Comparison of ENCODE assay signal across 8 cellular contexts in genomic region chr2:62660087-62660486, GRCh38. TPM values are rescaled to one million over a fixed set of nuclear protein-coding genes. Genes with fewer than 3 reads are reported as not detected.
DNase-seq lines count a peak whose midpoint lies in the region; ATAC-seq, FAIRE-seq and TF ChIP-seq lines count a peak whose summit lies in the region.

No MANE protein-coding gene starts in this region.

- POLR2A ChIA-PET in SK-N-SH (lab: Yijun Ruan, JAX), result no interaction called here
- POLR2A ChIA-PET in GM12878 (lab: Charles Lee), result interaction anchor here (1.3 kb wide), 1 partner anchor 53 kb away, joined by 3 read pairs; no protein-coding TSS in a partner anchor

- H3K27me3 ChIP-seq in SK-N-SH (ENCODE audit: insufficient read depth) (no peaks in the 10 kb centered on the region), GM12878 (replicated peaks in 1 of 2; ENCODE audit: control insufficient read depth in 2 of 2, insufficient read depth in 2 of 2, low read length in 1 of 2) (no peaks in the 10 kb centered on the region), vagina (no peaks in the 10 kb centered on the region)

- in situ Hi-C loops in GM12878 (cut with MboI), result no loop called here

- TF ChIP-seq POLR2A in GM12878 (IDR thresholded peaks at IDR 0.05; ENCODE audit: low read depth, low read length) (no peak), vagina (IDR thresholded peaks at IDR 0.05) (no peak)

- RAD21 ChIA-PET in GM12878 (lab: Charles Lee; ENCODE audit: unreplicated experiment), result interaction anchor here (0.6 to 1.1 kb wide), 5 partner anchors 45 to 86 kb away, joined by 3 to 4 read pairs (median 3); no protein-coding TSS in a partner anchor

- intact Hi-C loops in GM12878 (cut with micrococcal nuclease; ENCODE audit: unreplicated experiment) (loop anchor here (2.0 kb wide), 1 partner anchor 45 kb away; the partner anchor contains the start of gene EHBP1), vagina (cut with DNase I) (no loop called here)

- H3K4me3 ChIP-seq in SK-N-SH (ENCODE audit: low read depth in 2 of 2, low read length in 1 of 2) (no peak overlapping the region), GM12878 (no peak overlapping the region), vagina (no peak overlapping the region)

- H3K9me3 ChIP-seq in SK-N-SH (no peaks in the 10 kb centered on the region), GM12878 (replicated peaks; ENCODE audit: control insufficient read depth, insufficient read depth, low read length) (no peaks in the 10 kb centered on the region), vagina (no peaks in the 10 kb centered on the region)

- peak overlapping the region; percentile 54 to 74; a peak in 3 of 4 replicates for H3K27ac ChIP-seq in SK-N-SH (ENCODE audit: low read depth in 2 of 2, low read length in 1 of 2)
- peak overlapping the region; percentile 62 for H3K27ac ChIP-seq in GM12878 (ENCODE audit: control insufficient read depth, insufficient read depth)
- peak overlapping the region; percentile 2 for H3K27ac ChIP-seq in vagina

- TF ChIP-seq CTCF in SK-N-SH (IDR thresholded peaks at IDR 0.05) (no peak), GM12878 (IDR thresholded peaks at IDR 0.05 in 2 of 3, conservative IDR thresholded peaks at IDR 0.05 in 1 of 3; ENCODE audit: control insufficient read depth in 2 of 3, extremely low read depth in 1 of 3, insufficient read depth in 1 of 3, low read depth in 3 of 3, low read length in 3 of 3) (no peak), vagina (IDR thresholded peaks at IDR 0.05) (no peak)

- no peaks in the 10 kb centered on the region for H4K20me1 ChIP-seq in SK-N-SH (ENCODE audit: insufficient read depth)
- no peaks in the 10 kb centered on the region for H4K20me1 ChIP-seq in GM12878 (ENCODE audit: control insufficient read depth, insufficient read depth)

- peak overlapping the region; percentile 39; the same call in 1 of the 2 replicates for H2AFZ ChIP-seq in SK-N-SH (ENCODE audit: low read depth)
- H2AFZ ChIP-seq in GM12878 (ENCODE audit: control insufficient read depth, low read depth, low read length), result peak overlapping the region; percentile 65

- no peak for DNase-seq in SK-N-SH
- DNase-seq in GM12878 (ENCODE audit: low read depth, low spot score), result peak; percentile 48
- DNase-seq in vagina (ENCODE audit: extremely low spot score in 2 of 2), result no peak
- no peak for DNase-seq in foreskin melanocyte
- DNase-seq in T1000 (lab: John Stamatoyannopoulos, UW), result no peak

- no peaks in the 10 kb centered on the region for H3K9me2 ChIP-seq in SK-N-SH

- peak; percentile 65 for FAIRE-seq in GM12878 (lab: Jason Lieb, UNC)

- H3K9ac ChIP-seq in SK-N-SH (no peak overlapping the region; the same call in 1 of the 2 replicates), GM12878 (ENCODE audit: control insufficient read depth, insufficient read depth, low read length) (no peak overlapping the region)

- H3K79me2 ChIP-seq in SK-N-SH (ENCODE audit: insufficient read depth) (no peaks in the 10 kb centered on the region), GM12878 (ENCODE audit: control insufficient read depth, insufficient read depth, low read length) (no peaks in the 10 kb centered on the region)

- H3K36me3 ChIP-seq in SK-N-SH (replicated peaks in 1 of 2; ENCODE audit: control insufficient read depth in 1 of 2, insufficient read depth in 2 of 2, low read length in 1 of 2) (no peaks in the 10 kb centered on the region), GM12878 (ENCODE audit: control insufficient read depth in 2 of 2, insufficient read depth in 2 of 2, low read length in 1 of 2) (no peaks in the 10 kb centered on the region), vagina (no peaks in the 10 kb centered on the region)

- CTCF ChIA-PET in SK-N-SH (lab: Yijun Ruan, JAX), result interaction anchor here (1.1 kb wide), 1 partner anchor 204 kb away, joined by 5 read pairs; no protein-coding TSS in a partner anchor
- CTCF ChIA-PET in GM12878 (lab: Yijun Ruan, JAX), result interaction anchor here (0.7 to 1.5 kb wide), 4 partner anchors 44 to 204 kb away, joined by 3 read pairs; no protein-coding TSS in a partner anchor

- TF ChIP-seq EP300 in SK-N-SH (IDR thresholded peaks at IDR 0.05; ENCODE audit: borderline replicate concordance in 1 of 2, low read depth in 1 of 2, low read length in 1 of 2) (no peak), GM12878 (IDR thresholded peaks at IDR 0.05; ENCODE audit: borderline replicate concordance in 1 of 2, control insufficient read depth in 1 of 2, low read depth in 2 of 2, low read length in 2 of 2) (no peak)

- BruUV-seq in GM12878 (replicated peaks; lab: Mats Ljungman, UMichigan), result no TSS peak

- H3K4me1 ChIP-seq in SK-N-SH (ENCODE audit: control insufficient read depth in 1 of 2, insufficient read depth in 2 of 2, low read depth in 1 of 2, low read length in 1 of 2) (peaks cover 26 to 27% of the 10 kb centered on the region in 2 experiments), GM12878 (ENCODE audit: control insufficient read depth, insufficient read depth, low read length) (peaks cover 34% of the 10 kb centered on the region), vagina (peaks cover 60% of the 10 kb centered on the region)

- H3K4me2 ChIP-seq in SK-N-SH (peak overlapping the region; percentile 24), GM12878 (ENCODE audit: control insufficient read depth, insufficient read depth) (peak overlapping the region; percentile 74)

- ATAC-seq in SK-N-SH treated with all-trans-retinoic acid at 6 μM for 48 hours (no peak), HG03060 (IDR thresholded peaks at IDR 0.05; ENCODE audit: low read depth, unreplicated experiment) (peak; percentile 75), GM12878 (peak; percentile 79), esophagus mucosa (no peak)

- no peaks in the 10 kb centered on the region for H3F3A ChIP-seq in SK-N-SH (replicated peaks; ENCODE audit: insufficient read depth)

- SMC1A ChIA-PET in GM12878 (lab: Charles Lee; ENCODE audit: uncharacterized antibody, unreplicated experiment), result interaction anchor here (1.0 to 3.3 kb wide), 10 partner anchors 10 to 203 kb away, joined by 3 to 10 read pairs (median 3); partner anchors contain the start of gene EHBP1

- 89% methylated on average over 2 of the region's 2 CpGs for WGBS in SK-N-SH (ENCODE audit: low lambda C conversion rate)
- 13% methylated on average over 2 of the region's 2 CpGs for WGBS in GM12878 (ENCODE audit: insufficient coverage, insufficient replicate concordance, low lambda C conversion rate, missing lambda C conversion rate)

- no peak for TF ChIP-seq RAD21 in SK-N-SH (IDR thresholded peaks at IDR 0.05; ENCODE audit: low read length)
- TF ChIP-seq RAD21 in GM12878 (IDR thresholded peaks at IDR 0.05; ENCODE audit: insufficient read depth, low read depth, low read length), result 0 out of 2 replicates have a peak, but pooled peaks have one; percentile 1

TF ChIP-seq in SK-N-SH, 30 proteins besides CTCF, POLR2A, EP300 and RAD21 (continues in another document):
- TF ChIP-seq RCOR1 (IDR thresholded peaks at IDR 0.05; ENCODE audit: low read length), result no peak

TF ChIP-seq in SK-N-SH treated with all-trans-retinoic acid at 6 μM for 48 hours, 23 proteins besides CTCF, POLR2A, EP300 and RAD21 (continues in another document):
- no peak for TF ChIP-seq RARB (CRISPR knock-in tag; IDR thresholded peaks at IDR 0.05)
- no peak for TF ChIP-seq CSDC2 (CRISPR knock-in tag; IDR thresholded peaks at IDR 0.05)
- no peak for TF ChIP-seq ZC3H10 (CRISPR knock-in tag; IDR thresholded peaks at IDR 0.05)

TF ChIP-seq in GM12878, 131 proteins besides CTCF, POLR2A, EP300 and RAD21 (continues in another document):
- TF ChIP-seq PBX3 (IDR thresholded peaks at IDR 0.05; ENCODE audit: insufficient replicate concordance, low read depth, low read length) (no peak), TARDBP (IDR thresholded peaks at IDR 0.05; ENCODE audit: borderline replicate concordance) (no peak), YY1 (IDR thresholded peaks at IDR 0.05; ENCODE audit: low read depth, low read length) (0 out of 2 replicates have a peak, but pooled peaks have one; percentile 14), RFX5 (IDR thresholded peaks at IDR 0.05; ENCODE audit: low read depth, low read length) (no peak)

RNA-seq across cellular contexts. Expression of gene EHBP1, which starts 45.4 kb away (rescaled TPM):
- polyA plus RNA-seq in SK-N-SH (2012; rRNA removed), result 62.7 and 64.9 TPM in 2 replicates
- 81.3 and 99.6 TPM in 2 replicates for polyA plus RNA-seq in SK-N-SH (2012; cell fraction: cytosol; rRNA removed)
- polyA plus RNA-seq in SK-N-SH (2012; cell fraction: nucleus; rRNA removed), result 53.5 and 77.1 TPM in 2 replicates
- 326 and 345 TPM in 2 replicates for total RNA-seq in GM12878 (2013; cell fraction: nucleolus; rRNA removed)
- total RNA-seq in GM12878 (2014; rRNA removed), result 10.5 and 14.6 TPM in 2 replicates
- 22.2 and 25.3 TPM in 2 replicates for total RNA-seq in GM12878 (2014; rRNA removed; fragmentation: Illumina TruSeq; extraction: Trizol)
- 22.4 and 25.1 TPM in 2 replicates for total RNA-seq in GM12878 (2021)
- polyA plus RNA-seq in GM12878 (2011; ENCODE audit: low read depth), result 6.6 TPM
- polyA plus RNA-seq in GM12878 (2011; rRNA removed), result 26.1 and 33.7 TPM in 2 replicates
- polyA plus RNA-seq in GM12878 (2011; cell fraction: cytosol; rRNA removed), result 8.0 and 10.7 TPM in 2 replicates
- polyA plus RNA-seq in GM12878 (2011; cell fraction: nucleus; rRNA removed), result 28.8 and 30.4 TPM in 2 replicates
- 12.4 and 16.7 TPM in 2 replicates for polyA plus RNA-seq in GM12878 (2012)
- 18.9 and 25.0 TPM in 2 replicates for polyA plus RNA-seq in GM12878 (2014; fragmentation: Illumina TruSeq; extraction: Trizol)
- polyA plus RNA-seq in GM12878 (2014; fragmentation: Nextera tagmentation; extraction: Ambion mirVana), result 1 to 10 TPM; 5.7 to 5.9 TPM
- polyA plus RNA-seq in GM12878 (2014; rRNA removed), result 13.7 and 14.4 TPM in 2 replicates
- polyA plus RNA-seq in GM12878 (2016; fragmentation: Nextera tagmentation; extraction: Ambion mirVana), result 10 to 100 TPM; 12.0 to 12.8 TPM
- polyA minus RNA-seq in GM12878 (2011; rRNA and poly(A)+ RNA removed), result 56.1 and 59.0 TPM in 2 replicates
- 12.6 TPM in 2 replicates for polyA minus RNA-seq in GM12878 (2011; cell fraction: cytosol; rRNA and poly(A)+ RNA removed)
- 64.8 and 88.5 TPM in 2 replicates for polyA minus RNA-seq in GM12878 (2011; cell fraction: nucleus; rRNA and poly(A)+ RNA removed)
- 97.7 TPM for total RNA-seq in vagina
- total RNA-seq in esophagus mucosa, result 75.8 TPM

Comparison
In these comparisons a context has a peak if more than half of its experiments do, and no peak if none do; other contexts are left out.
1. H3K27ac ChIP-seq: peak in every context shown above with its lines; median percentile 64 in SK-N-SH; 62 in GM12878; 2 in vagina.
2. ATAC-seq: peak in HG03060 (single experiment) and GM12878 (single experiment); none in SK-N-SH treated with all-trans-retinoic acid at 6 μM for 48 hours (single experiment) and esophagus mucosa (single experiment).
3. Of the 26 proteins assayed by ChIP-seq in both GM12878 and SK-N-SH: peak only in GM12878: MEF2A, NFIC, RAD21 and YY1; only in SK-N-SH: none; in both: none; in neither: 22.